8 cellular contexts compared by ENCODE assay signal in the genomic region with DNA sequence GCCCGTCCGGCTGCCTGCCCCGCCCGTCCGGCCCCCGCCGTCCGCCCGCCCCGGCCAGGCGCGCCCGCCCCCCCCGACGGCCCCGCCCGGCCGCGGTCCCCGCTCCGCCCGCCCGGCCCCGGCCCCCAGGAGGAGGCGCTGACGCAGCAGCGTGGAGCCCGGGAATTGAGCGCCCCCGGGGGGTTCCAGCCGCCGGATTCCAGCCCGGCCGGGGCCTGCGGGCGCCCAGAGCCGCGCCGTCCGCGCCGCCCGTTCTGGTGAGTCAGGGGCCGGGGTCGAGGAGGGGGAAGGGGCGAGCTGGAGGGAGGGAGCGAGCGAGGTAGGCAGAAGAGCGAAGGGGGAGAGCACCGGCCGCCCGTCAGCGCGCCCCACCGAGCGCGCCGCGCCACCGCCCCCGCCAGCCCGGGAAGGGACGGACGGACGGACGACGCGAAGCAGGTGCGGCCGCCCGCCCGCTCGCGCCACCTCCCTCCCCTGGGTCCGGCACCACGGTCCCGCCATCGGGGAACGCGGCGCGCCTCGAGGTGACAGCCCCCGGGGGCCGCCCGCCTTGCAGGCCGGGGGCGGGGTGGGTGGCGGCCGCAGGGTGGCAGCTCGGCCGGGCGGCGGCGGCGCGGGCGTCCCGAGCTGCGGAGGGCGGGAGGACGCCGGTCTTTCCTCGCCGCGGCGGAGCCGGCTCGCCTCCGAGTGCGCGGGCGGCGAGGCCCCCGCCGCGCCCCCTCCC. TPM values are rescaled to one million over a fixed set of nuclear protein-coding genes. Genes with fewer than 3 reads are reported as not detected.
A peak's percentile ranks its signal among the peaks of the same experiment; 100 is the strongest.
DNase-seq lines count a peak whose midpoint lies in the region; ATAC-seq and TF ChIP-seq lines count a peak whose summit lies in the region.

No MANE protein-coding gene starts in this region.

- peak overlapping the region; percentile 93 for H3K4me3 ChIP-seq in SJSA1
- peak overlapping the region; percentile 68 to 78 for H3K4me3 ChIP-seq in esophagus (ENCODE audit: low read depth in 1 of 2, low read length in 2 of 2)
- peak overlapping the region; percentile 83 for H3K4me3 ChIP-seq in ovary

- peaks cover 31% of the 10 kb centered on the region for H3K27me3 ChIP-seq in SJSA1 (replicated peaks)
- H3K27me3 ChIP-seq in esophagus (ENCODE audit: control insufficient read depth in 1 of 2, insufficient read depth in 2 of 2, low read length in 2 of 2), result peaks cover 4 to 8% of the 10 kb centered on the region in 2 donors
- no peaks in the 10 kb centered on the region for H3K27me3 ChIP-seq in ovary

- H3K27me3 Mint-ChIP-seq in activated CD4-positive, alpha-beta T cell treated with anti-CD3 and anti-CD28 coated beads, Interleukin-2, amount 10 ng/mL, durations not matched to agents 7 days and 5 days, result peaks cover 45% of the 10 kb centered on the region

- 0 to 1% methylated on average over 47 to 117 of the region's 117 CpGs for WGBS in esophagus, 2 donors
- WGBS in ovary, 3 donors, result 0 to 1% (median 0%) methylated on average over 54 to 117 of the region's 117 CpGs

- ATAC-seq in HG02840 (IDR thresholded peaks at IDR 0.05; ENCODE audit: low FRiP score, unreplicated experiment), result peak; percentile 14

- H3K4me1 ChIP-seq in SJSA1 (replicated peaks), result peaks cover 43% of the 10 kb centered on the region
- H3K4me1 ChIP-seq in esophagus (ENCODE audit: control insufficient read depth in 2 of 2, insufficient read depth in 2 of 2, low read length in 1 of 2), result peaks cover 0 to 16% of the 10 kb centered on the region in 2 donors
- H3K4me1 ChIP-seq in ovary (ENCODE audit: insufficient read depth), result peaks cover 21% of the 10 kb centered on the region

- peak in 1 of 3 donors; percentile 6 for TF ChIP-seq CTCF in ovary (IDR thresholded peaks at IDR 0.05)

- no peak overlapping the region for H3K27ac Mint-ChIP-seq in activated CD4-positive, alpha-beta T cell treated with anti-CD3 and anti-CD28 coated beads, Interleukin-2, amount 10 ng/mL, durations not matched to agents 7 days and 5 days

- DNase-seq in activated CD4-positive, alpha-beta T cell treated with anti-CD3 and anti-CD28 coated beads, Interleukin-2, amount 10 ng/mL, durations not matched to agents 7 days and 5 days, result no peak
- DNase-seq in activated CD4-positive, alpha-beta T cell treated with anti-CD3 and anti-CD28 coated beads for 4 hours, result no peak
- DNase-seq in SJSA1 (ENCODE audit: low read depth in 1 of 2, low spot score in 2 of 2) (peak in 1 of 2 experiments; percentile 38), ovary (no peak), NCI-H345 (lab: John Stamatoyannopoulos, UW) (no peak), GF-D8 (lab: John Stamatoyannopoulos, UW) (no peak)

- H3K36me3 Mint-ChIP-seq in activated CD4-positive, alpha-beta T cell treated with anti-CD3 and anti-CD28 coated beads, Interleukin-2, amount 10 ng/mL, durations not matched to agents 7 days and 5 days (ENCODE audit: low read depth), result peaks cover 9% of the 10 kb centered on the region

- POLR2A ChIA-PET in activated CD4-positive, alpha-beta T cell treated with anti-CD3 and anti-CD28 coated beads, Interleukin-2, amount 10 ng/mL, durations not matched to agents 7 days and 5 days (lab: Charles Lee), result no interaction called here

- H3K9me3 Mint-ChIP-seq in activated CD4-positive, alpha-beta T cell treated with anti-CD3 and anti-CD28 coated beads, Interleukin-2, amount 10 ng/mL, durations not matched to agents 7 days and 5 days, result no peaks in the 10 kb centered on the region

- H3K4me3 Mint-ChIP-seq in activated CD4-positive, alpha-beta T cell treated with anti-CD3 and anti-CD28 coated beads, Interleukin-2, amount 10 ng/mL, durations not matched to agents 7 days and 5 days, result peak overlapping the region; percentile 87

- H3K9me3 ChIP-seq in SJSA1 (replicated peaks) (0 out of 2 replicates have a peak, but pooled peaks cover 2% of the 10 kb centered on the region), esophagus (ENCODE audit: control insufficient read depth in 2 of 2, insufficient read depth in 1 of 2, low read depth in 1 of 2, low read length in 1 of 2) (no peaks in the 10 kb centered on the region), ovary (no peaks in the 10 kb centered on the region)

- TF ChIP-seq EP300 in ovary (IDR thresholded peaks at IDR 0.05), result no peak

- no peak for TF ChIP-seq POLR2A in ovary (IDR thresholded peaks at IDR 0.05)

- H3K36me3 ChIP-seq in SJSA1, result peaks cover 4% of the 10 kb centered on the region
- H3K36me3 ChIP-seq in esophagus (ENCODE audit: control insufficient read depth in 2 of 2, insufficient read depth in 2 of 2, low read length in 1 of 2), result peaks cover 0 to 2% of the 10 kb centered on the region in 2 donors
- H3K36me3 ChIP-seq in ovary, result no peaks in the 10 kb centered on the region

- CTCF ChIA-PET in activated CD4-positive, alpha-beta T cell treated with anti-CD3 and anti-CD28 coated beads, Interleukin-2, amount 10 ng/mL, durations not matched to agents 7 days and 5 days (lab: Charles Lee), result interaction anchor here (1.0 to 4.8 kb wide), 6 partner anchors 10 to 132 kb away, joined by 3 to 28 read pairs (median 4); no protein-coding TSS in a partner anchor

- H3K27ac ChIP-seq in SJSA1, result 0 out of 2 replicates have a peak overlapping the region, but pooled peaks have one; percentile 50
- peak overlapping the region; percentile 38 to 52 for H3K27ac ChIP-seq in esophagus (ENCODE audit: low read depth in 2 of 2, low read length in 1 of 2)
- peak overlapping the region; percentile 70 to 78 for H3K27ac ChIP-seq in ovary

- peaks cover 49% of the 10 kb centered on the region for H3K4me1 Mint-ChIP-seq in activated CD4-positive, alpha-beta T cell treated with anti-CD3 and anti-CD28 coated beads, Interleukin-2, amount 10 ng/mL, durations not matched to agents 7 days and 5 days

- intact Hi-C loops in ovary (cut with DNase I), result loop anchor here in 2 of 4 donors (5.0 to 10.0 kb wide), 2 partner anchors 66 to 124 kb away; a partner anchor contains a TSS

RNA-seq across cellular contexts. Expression of a gene that starts 0.4 kb away (rescaled TPM):
- 10 to 100 TPM; 28.7 to 30.8 TPM for total RNA-seq in activated CD4-positive, alpha-beta T cell treated with anti-CD3 and anti-CD28 coated beads, Interleukin-2, amount 10 ng/mL, durations not matched to agents 7 days and 5 days
- 8.4 and 11.4 TPM in 2 replicates for total RNA-seq in SJSA1 (2014; rRNA removed; shearing (Covaris generic))
- polyA plus RNA-seq in esophagus (1 to 10 TPM; 6.7 to 8.1 TPM), ovary (10 to 100 TPM; 14.8 to 21.2 TPM)
- 10 to 100 TPM; 16.0 to 67.3 (median 45.7) TPM for total RNA-seq in ovary

RNA-seq across cellular contexts. Expression of a gene that starts 29.6 kb away (rescaled TPM):
- total RNA-seq in activated CD4-positive, alpha-beta T cell treated with anti-CD3 and anti-CD28 coated beads, Interleukin-2, amount 10 ng/mL, durations not matched to agents 7 days and 5 days, result 10 to 100 TPM; 14.3 to 14.6 TPM
- total RNA-seq in SJSA1 (2014; rRNA removed; shearing (Covaris generic)), result 28.7 and 30.2 TPM in 2 replicates
- polyA plus RNA-seq in esophagus (1 to 10 TPM; 4.3 to 4.4 TPM), ovary (10 to 100 TPM; 19.9 to 25.8 TPM)
- 10 to 100 TPM in 6 of 7 donors, 1 to 10 TPM in 1; 8.2 to 28.3 (median 23.8) TPM for total RNA-seq in ovary

RNA-seq across cellular contexts. Expression of a gene that starts 35.6 kb away (rescaled TPM):
- total RNA-seq in activated CD4-positive, alpha-beta T cell treated with anti-CD3 and anti-CD28 coated beads, Interleukin-2, amount 10 ng/mL, durations not matched to agents 7 days and 5 days, result 10 to 100 TPM; 38.4 to 47.1 TPM
- 22.3 and 25.3 TPM in 2 replicates for total RNA-seq in SJSA1 (2014; rRNA removed; shearing (Covaris generic))
- polyA plus RNA-seq in esophagus, result 10 to 100 TPM; 13.4 to 14.9 TPM
- 100 to 1,000 TPM in 1 of 7 donors, 10 to 100 TPM in 6; 51.5 to 105 (median 91.7) TPM for total RNA-seq in ovary
- polyA plus RNA-seq in ovary, result 10 to 100 TPM; 53.2 to 98.4 TPM

RNA-seq across cellular contexts. Expression of a gene that starts 58.7 kb away (rescaled TPM):
- total RNA-seq in activated CD4-positive, alpha-beta T cell treated with anti-CD3 and anti-CD28 coated beads, Interleukin-2, amount 10 ng/mL, durations not matched to agents 7 days and 5 days, result 10 to 100 TPM; 57.5 to 63.3 TPM
- total RNA-seq in SJSA1 (2014; rRNA removed; shearing (Covaris generic)), result 63.7 and 96.6 TPM in 2 replicates
- 10 to 100 TPM; 11.3 TPM for polyA plus RNA-seq in esophagus
- 1 to 10 TPM; 6.0 to 7.9 (median 6.6) TPM for total RNA-seq in ovary
- polyA plus RNA-seq in ovary, result 10 to 100 TPM in 1 of 2 donors, 1 to 10 TPM in 1; 5.8 to 10.7 TPM
